In genomic region chr19:51514866-51515481, GRCh38 we compare ENCODE assay signal across 8 cellular contexts. TPM values are rescaled to one million over a fixed set of nuclear protein-coding genes. Genes with fewer than 3 reads are reported as not detected.
A peak's percentile ranks its signal among the peaks of the same experiment; 100 is the strongest.
DNase-seq lines count a peak whose midpoint lies in the region; ATAC-seq and TF ChIP-seq lines count a peak whose summit lies in the region.

No MANE protein-coding gene starts in this region.

- H3K4me3 ChIP-seq in ascending aorta: no peak overlapping the region

- TF ChIP-seq CTCF in GM20000 (IDR thresholded peaks at IDR 0.05; ENCODE audit: extremely low read depth, missing control alignments) (peak; percentile 63), ascending aorta (IDR thresholded peaks at IDR 0.05) (peak; percentile 45 to 64 (median 46))

- H3K27me3 ChIP-seq in ascending aorta: no peaks in the 10 kb centered on the region

- no peak overlapping the region for H3K27ac ChIP-seq in ascending aorta

- no peak for ATAC-seq in GM21528 (IDR thresholded peaks at IDR 0.05; ENCODE audit: low FRiP score, unreplicated experiment)
- no peak for ATAC-seq in GM19351 (IDR thresholded peaks at IDR 0.05; ENCODE audit: unreplicated experiment)

- intact Hi-C loops in ascending aorta (cut with DNase I): no loop called here

- peaks cover 0 to 3% of the 10 kb centered on the region in 2 donors for H3K9me3 ChIP-seq in ascending aorta

- H3K36me3 ChIP-seq in ascending aorta: no peaks in the 10 kb centered on the region

- peak; percentile 2 for DNase-seq in COR-L47 (lab: John Stamatoyannopoulos, UW)
- peak; percentile 61 for DNase-seq in GM20000 (ENCODE audit: low spot score)
- peak; percentile 28 for DNase-seq in NCI-H748 treated with DMSO at 0.1 percent for 48 hours (lab: John Stamatoyannopoulos, UW)
- DNase-seq in ascending aorta (ENCODE audit: low spot score in 2 of 2): no peak
- DNase-seq in iris pigment epithelial cell (ENCODE audit: low read depth): peak; percentile 52
- peak; percentile 38 for DNase-seq in stimulated activated CD8-positive, alpha-beta memory T cell treated with anti-CD3 and anti-CD28 coated beads, Interleukin-4, amount 100 ng/mL, for 48 hours

- no peaks in the 10 kb centered on the region for H3K4me1 ChIP-seq in ascending aorta

RNA-seq across cellular contexts. Expression of gene SIGLEC12, which starts 13.4 kb away (rescaled TPM):
- total RNA-seq in ascending aorta: not detected

RNA-seq across cellular contexts. Expression of gene SIGLEC6, which starts 16.5 kb away (rescaled TPM):
- 6.6 TPM for total RNA-seq in ascending aorta

RNA-seq across cellular contexts. Expression of gene CEACAM18, which starts 36.6 kb away (rescaled TPM):
- not detected for total RNA-seq in ascending aorta

RNA-seq across cellular contexts. Expression of gene ZNF175, which starts 56.1 kb away (rescaled TPM):
- total RNA-seq in ascending aorta: 6.1 TPM

RNA-seq across cellular contexts. Expression of gene SIGLEC8, which starts 56.7 kb away (rescaled TPM):
- not detected for total RNA-seq in ascending aorta

Comparison
In these comparisons a context has a peak if more than half of its experiments do, and no peak if none do; other contexts are left out.
1. DNase-seq: peak in COR-L47 (single experiment), GM20000 (single experiment), NCI-H748 treated with DMSO at 0.1 percent for 48 hours (single experiment), iris pigment epithelial cell (single experiment) and stimulated activated CD8-positive, alpha-beta memory T cell treated with anti-CD3 and anti-CD28 coated beads, Interleukin-4, amount 100 ng/mL, for 48 hours (single experiment); none in ascending aorta (0 of 2).